ENCODE assay signal across 17 cellular contexts in the genomic region with DNA sequence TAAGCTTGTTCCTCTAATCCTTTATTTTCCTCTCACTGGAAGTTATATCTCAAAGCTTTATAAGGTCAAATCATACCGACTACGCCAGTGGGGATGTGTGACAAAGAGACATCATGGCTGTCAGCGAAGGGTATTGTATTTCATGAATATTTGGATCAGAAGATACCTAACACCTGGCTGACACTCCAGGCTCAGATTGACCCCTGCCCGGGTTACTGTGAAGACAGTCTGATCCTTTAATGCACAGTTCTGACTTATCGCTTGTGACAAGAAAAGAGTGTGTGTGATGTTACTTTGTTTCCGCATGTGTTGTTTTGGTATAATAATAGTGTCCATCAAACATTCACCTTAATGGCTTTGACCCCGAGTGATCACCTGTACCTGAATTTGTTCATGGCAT.
DNase-seq lines count a peak whose midpoint lies in the region; ATAC-seq and TF ChIP-seq lines count a peak whose summit lies in the region.
"Had no signal": no experiment of that assay in that cellular context is flagged by ENCODE, and none has a peak within 500 bp of the region (broad histone marks: within the 10 kb centered on the region; RNA-seq: fewer than 3 reads in every experiment).

No MANE protein-coding gene starts in this region.

- no peaks in the 10 kb centered on the region for H3K9me3 Mint-ChIP-seq in activated CD8-positive, alpha-beta T cell treated with anti-CD3 and anti-CD28 coated beads for 36 hours
- H3K9me3 Mint-ChIP-seq in activated CD8-positive, alpha-beta T cell treated with anti-CD3 and anti-CD28 coated beads, Interleukin-2, amount 10 ng/mL, durations not matched to agents 7 days and 5 days (ENCODE audit: insufficient read depth), result no peaks in the 10 kb centered on the region
- H3K9me3 Mint-ChIP-seq in CD4-positive, alpha-beta T cell, result no peaks in the 10 kb centered on the region
- no peaks in the 10 kb centered on the region for H3K9me3 Mint-ChIP-seq in activated naive CD8-positive, alpha-beta T cell (ENCODE audit: low read depth)
- no peaks in the 10 kb centered on the region for H3K9me3 Mint-ChIP-seq in memory B cell
- H3K9me3 Mint-ChIP-seq in stimulated activated effector memory CD8-positive, alpha-beta T cell treated with anti-CD3 and anti-CD28 coated beads, Interleukin-12 subunit alpha, Interleukin-12 subunit beta, amount 100 ng/mL, for 72 hours, result no peaks in the 10 kb centered on the region
- H3K9me3 Mint-ChIP-seq: CD4-positive, alpha-beta memory T cell; H9 had no signal

- no peaks in the 10 kb centered on the region for H3K27me3 ChIP-seq in CD4-positive, alpha-beta T cell (ENCODE audit: control insufficient read depth, insufficient read depth, low read length)

- peaks cover 78% of the 10 kb centered on the region for H3K4me1 Mint-ChIP-seq in activated CD8-positive, alpha-beta T cell treated with anti-CD3 and anti-CD28 coated beads for 36 hours (ENCODE audit: low read depth)
- peaks cover 28% of the 10 kb centered on the region for H3K4me1 Mint-ChIP-seq in activated CD8-positive, alpha-beta T cell treated with anti-CD3 and anti-CD28 coated beads, Interleukin-2, amount 10 ng/mL, durations not matched to agents 7 days and 5 days (ENCODE audit: low read depth)
- peaks cover 73% of the 10 kb centered on the region for H3K4me1 Mint-ChIP-seq in CD4-positive, alpha-beta T cell (ENCODE audit: low read depth)
- H3K4me1 Mint-ChIP-seq in activated naive CD8-positive, alpha-beta T cell (ENCODE audit: low read depth), result peaks cover 77% of the 10 kb centered on the region
- H3K4me1 Mint-ChIP-seq in memory B cell, result peaks cover 16% of the 10 kb centered on the region
- peaks cover 23% of the 10 kb centered on the region for H3K4me1 Mint-ChIP-seq in stimulated activated effector memory CD8-positive, alpha-beta T cell treated with anti-CD3 and anti-CD28 coated beads, Interleukin-12 subunit alpha, Interleukin-12 subunit beta, amount 100 ng/mL, for 72 hours

- no peak for ATAC-seq in activated CD8-positive, alpha-beta T cell treated with anti-CD3 and anti-CD28 coated beads for 36 hours
- no peak for ATAC-seq in activated CD8-positive, alpha-beta T cell treated with anti-CD3 and anti-CD28 coated beads, Interleukin-2, amount 10 ng/mL, durations not matched to agents 7 days and 5 days
- ATAC-seq in CD4-positive, alpha-beta T cell (ENCODE audit: poor library complexity), result no peak
- no peak for ATAC-seq in memory B cell (ENCODE audit: low read depth)
- ATAC-seq in stimulated activated effector memory CD8-positive, alpha-beta T cell treated with anti-CD3 and anti-CD28 coated beads, Interleukin-12 subunit alpha, Interleukin-12 subunit beta, amount 100 ng/mL, for 72 hours, result no peak

- H3K27me3 Mint-ChIP-seq in activated CD8-positive, alpha-beta T cell treated with anti-CD3 and anti-CD28 coated beads for 36 hours, result no peaks in the 10 kb centered on the region
- no peaks in the 10 kb centered on the region for H3K27me3 Mint-ChIP-seq in activated CD8-positive, alpha-beta T cell treated with anti-CD3 and anti-CD28 coated beads, Interleukin-2, amount 10 ng/mL, durations not matched to agents 7 days and 5 days (ENCODE audit: low read depth)
- no peaks in the 10 kb centered on the region for H3K27me3 Mint-ChIP-seq in CD4-positive, alpha-beta T cell
- no peaks in the 10 kb centered on the region for H3K27me3 Mint-ChIP-seq in activated naive CD8-positive, alpha-beta T cell
- no peaks in the 10 kb centered on the region for H3K27me3 Mint-ChIP-seq in memory B cell
- H3K27me3 Mint-ChIP-seq: CD4-positive, alpha-beta memory T cell had no signal

- no peaks in the 10 kb centered on the region for H3K9me3 ChIP-seq in CD4-positive, alpha-beta T cell (ENCODE audit: control insufficient read depth, low read length)

- H3K36me3 Mint-ChIP-seq in activated CD8-positive, alpha-beta T cell treated with anti-CD3 and anti-CD28 coated beads for 36 hours (ENCODE audit: low read depth), result peaks cover 68% of the 10 kb centered on the region
- H3K36me3 Mint-ChIP-seq in activated CD8-positive, alpha-beta T cell treated with anti-CD3 and anti-CD28 coated beads, Interleukin-2, amount 10 ng/mL, durations not matched to agents 7 days and 5 days (ENCODE audit: low read depth), result peaks cover 62% of the 10 kb centered on the region
- H3K36me3 Mint-ChIP-seq in CD4-positive, alpha-beta T cell (ENCODE audit: low read depth), result peaks cover 67% of the 10 kb centered on the region
- H3K36me3 Mint-ChIP-seq in activated naive CD8-positive, alpha-beta T cell, result peaks cover 44% of the 10 kb centered on the region
- H3K36me3 Mint-ChIP-seq in memory B cell, result peaks cover 25% of the 10 kb centered on the region
- peaks cover 42% of the 10 kb centered on the region for H3K36me3 Mint-ChIP-seq in stimulated activated effector memory CD8-positive, alpha-beta T cell treated with anti-CD3 and anti-CD28 coated beads, Interleukin-12 subunit alpha, Interleukin-12 subunit beta, amount 100 ng/mL, for 72 hours

- H3K27ac Mint-ChIP-seq in activated CD8-positive, alpha-beta T cell treated with anti-CD3 and anti-CD28 coated beads for 36 hours, result peak overlapping the region; percentile 4
- no peak overlapping the region for H3K27ac Mint-ChIP-seq in activated CD8-positive, alpha-beta T cell treated with anti-CD3 and anti-CD28 coated beads, Interleukin-2, amount 10 ng/mL, durations not matched to agents 7 days and 5 days
- H3K27ac Mint-ChIP-seq in CD4-positive, alpha-beta T cell, result peak overlapping the region; percentile 30
- peak overlapping the region; percentile 85 for H3K27ac Mint-ChIP-seq in activated naive CD8-positive, alpha-beta T cell
- H3K27ac Mint-ChIP-seq in memory B cell, result peak overlapping the region; percentile 24
- no peak overlapping the region for H3K27ac Mint-ChIP-seq in stimulated activated effector memory CD8-positive, alpha-beta T cell treated with anti-CD3 and anti-CD28 coated beads, Interleukin-12 subunit alpha, Interleukin-12 subunit beta, amount 100 ng/mL, for 72 hours

- TF ChIP-seq CTCF in activated CD8-positive, alpha-beta T cell treated with anti-CD3 and anti-CD28 coated beads for 36 hours (IDR thresholded peaks at IDR 0.05), result no peak
- TF ChIP-seq CTCF in CD4-positive, alpha-beta T cell (IDR thresholded peaks at IDR 0.05), result no peak

- DNase-seq in activated CD8-positive, alpha-beta T cell treated with anti-CD3 and anti-CD28 coated beads for 36 hours, result no peak
- DNase-seq in activated CD8-positive, alpha-beta T cell treated with anti-CD3 and anti-CD28 coated beads, Interleukin-2, amount 10 ng/mL, durations not matched to agents 7 days and 5 days, result no peak
- DNase-seq in CD4-positive, alpha-beta T cell, result no peak
- no peak for DNase-seq in memory B cell (ENCODE audit: low spot score in 2 of 2)
- no peak for DNase-seq in stimulated activated effector memory CD8-positive, alpha-beta T cell treated with anti-CD3 and anti-CD28 coated beads, Interleukin-12 subunit alpha, Interleukin-12 subunit beta, amount 100 ng/mL, for 72 hours (ENCODE audit: low spot score in 2 of 2)
- no peak for DNase-seq in NCI-H2107 treated with DMSO at 0.1 percent for 48 hours (lab: John Stamatoyannopoulos, UW; ENCODE audit: unreplicated experiment)
- DNase-seq in epidermal melanocyte (ENCODE audit: insufficient read length, low spot score), result no peak
- DNase-seq: ACHN; C1 segment of cervical spinal cord; CD4-positive, alpha-beta memory T cell; COR-L47; DMS153; DMS79 treated with DMSO at 0.1 percent for 48 hours; EL; GOT3; H9 had no signal

- intact Hi-C loops in activated CD8-positive, alpha-beta T cell treated with anti-CD3 and anti-CD28 coated beads for 36 hours (cut with micrococcal nuclease), result no loop called here
- intact Hi-C loops in CD4-positive, alpha-beta T cell (cut with DNase I, micrococcal nuclease), result no loop called here

- POLR2A ChIA-PET in activated CD8-positive, alpha-beta T cell treated with anti-CD3 and anti-CD28 coated beads for 36 hours (lab: Charles Lee), result interaction anchor here (0.7 kb wide), 1 partner anchor 18 kb away, joined by 3 read pairs; no protein-coding TSS in a partner anchor
- POLR2A ChIA-PET in activated CD8-positive, alpha-beta T cell treated with anti-CD3 and anti-CD28 coated beads, Interleukin-2, amount 10 ng/mL, durations not matched to agents 7 days and 5 days (lab: Charles Lee), result interaction anchor here (1.0 kb wide), 1 partner anchor 10 kb away, joined by 3 read pairs; no protein-coding TSS in a partner anchor
- POLR2A ChIA-PET in CD4-positive, alpha-beta T cell (lab: Charles Lee), result no interaction called here

- no peak overlapping the region for H3K4me3 Mint-ChIP-seq in activated CD8-positive, alpha-beta T cell treated with anti-CD3 and anti-CD28 coated beads for 36 hours
- H3K4me3 Mint-ChIP-seq in activated CD8-positive, alpha-beta T cell treated with anti-CD3 and anti-CD28 coated beads, Interleukin-2, amount 10 ng/mL, durations not matched to agents 7 days and 5 days, result no peak overlapping the region
- H3K4me3 Mint-ChIP-seq in CD4-positive, alpha-beta T cell, result no peak overlapping the region
- no peak overlapping the region for H3K4me3 Mint-ChIP-seq in activated naive CD8-positive, alpha-beta T cell
- no peak overlapping the region for H3K4me3 Mint-ChIP-seq in memory B cell
- H3K4me3 Mint-ChIP-seq in stimulated activated effector memory CD8-positive, alpha-beta T cell treated with anti-CD3 and anti-CD28 coated beads, Interleukin-12 subunit alpha, Interleukin-12 subunit beta, amount 100 ng/mL, for 72 hours, result no peak overlapping the region
- H3K4me3 Mint-ChIP-seq: H9 had no signal

- CTCF ChIA-PET in activated CD8-positive, alpha-beta T cell treated with anti-CD3 and anti-CD28 coated beads for 36 hours (lab: Charles Lee), result no interaction called here
- CTCF ChIA-PET in activated CD8-positive, alpha-beta T cell treated with anti-CD3 and anti-CD28 coated beads, Interleukin-2, amount 10 ng/mL, durations not matched to agents 7 days and 5 days (lab: Charles Lee), result interaction anchor here (1.0 kb wide), 1 partner anchor 13 kb away, joined by 3 read pairs; no protein-coding TSS in a partner anchor
- CTCF ChIA-PET in CD4-positive, alpha-beta T cell (lab: Charles Lee), result interaction anchor here (0.6 kb wide), 1 partner anchor 19 kb away, joined by 3 read pairs; no protein-coding TSS in a partner anchor

- H3K27ac ChIP-seq in CD4-positive, alpha-beta T cell (ENCODE audit: low read depth, low read length), result no peak overlapping the region

Comparison
In these comparisons a context has a peak if more than half of its experiments do, and no peak if none do; other contexts are left out.
1. H3K27ac Mint-ChIP-seq: peak in activated CD8-positive, alpha-beta T cell treated with anti-CD3 and anti-CD28 coated beads for 36 hours (single experiment), CD4-positive, alpha-beta T cell (single experiment), activated naive CD8-positive, alpha-beta T cell (single experiment) and memory B cell (single experiment); none in activated CD8-positive, alpha-beta T cell treated with anti-CD3 and anti-CD28 coated beads, Interleukin-2, amount 10 ng/mL, durations not matched to agents 7 days and 5 days (single experiment) and stimulated activated effector memory CD8-positive, alpha-beta T cell treated with anti-CD3 and anti-CD28 coated beads, Interleukin-12 subunit alpha, Interleukin-12 subunit beta, amount 100 ng/mL, for 72 hours (single experiment).